ENCODE assay signal across 23 cellular contexts in genomic region chr20:56382696-56383095, GRCh38. TPM values are rescaled to one million over a fixed set of nuclear protein-coding genes. Genes with fewer than 3 reads are reported as not detected.
DNase-seq lines count a peak whose midpoint lies in the region; TF ChIP-seq lines count a peak whose summit lies in the region.
"Had no signal": no experiment of that assay in that cellular context is flagged by ENCODE, and none has a peak within 500 bp of the region (broad histone marks: within the 10 kb centered on the region; RNA-seq: fewer than 3 reads in every experiment).

No MANE protein-coding gene starts in this region.

- peak overlapping the region; percentile 20 for H3K4me3 ChIP-seq in endodermal cell (ENCODE audit: low read length)
- H3K4me3 ChIP-seq: BLaER1 treated with 17β-estradiol and CSF1 and Interleukin-3, amounts not matched to agents 10 nM and 100 nM had no signal

- no peak overlapping the region for H3K9ac ChIP-seq in endodermal cell (ENCODE audit: extremely low read depth, low read length, poor library complexity, severe bottlenecking)
- H3K9ac ChIP-seq: BLaER1 treated with 17β-estradiol and CSF1 and Interleukin-3, amounts not matched to agents 10 nM and 100 nM had no signal

- H3K27me3 Mint-ChIP-seq in T-helper 1 cell treated with Interleukin-12 subunit alpha and Interleukin-12 subunit beta and Interleukin-4 antibody, amounts not matched to agents 30 μg/mL and 1 μg/mL, for 36 hours (ENCODE audit: low read depth), result no peaks in the 10 kb centered on the region
- H3K27me3 Mint-ChIP-seq in endodermal cell (ENCODE audit: insufficient read depth) (no peaks in the 10 kb centered on the region), mesothelial cell of epicardium (ENCODE audit: low read depth) (no peaks in the 10 kb centered on the region)
- H3K27me3 Mint-ChIP-seq: CD4-positive, alpha-beta memory T cell had no signal

- no peaks in the 10 kb centered on the region for H3K27me3 ChIP-seq in endodermal cell (ENCODE audit: control insufficient read depth, insufficient read depth, low read length, poor library complexity, severe bottlenecking)
- H3K27me3 ChIP-seq: BLaER1 treated with 17β-estradiol and CSF1 and Interleukin-3, amounts not matched to agents 10 nM and 100 nM had no signal

- 80 to 84% methylated on average over 4 of the region's 4 CpGs for WGBS in endodermal cell (ENCODE audit: insufficient coverage in 1 of 2, insufficient read length in 1 of 2), 2 experiments

- DNase-seq in T-helper 1 cell, result no peak
- peak; percentile 47 for DNase-seq in OCI-M1 (lab: John Stamatoyannopoulos, UW)
- no peak for DNase-seq in endodermal cell
- DNase-seq in mesothelial cell of epicardium (ENCODE audit: low spot score in 2 of 2, unreplicated experiment in 2 of 2), result no peak
- no peak for DNase-seq in NCI-H1694 (lab: John Stamatoyannopoulos, UW)
- no peak for DNase-seq in NCI-H2081 treated with DMSO at 0.1 percent for 48 hours (lab: John Stamatoyannopoulos, UW)
- DNase-seq in nucleus accumbens (lab: John Stamatoyannopoulos, UW), result no peak
- DNase-seq: ACHN; CD4-positive, alpha-beta memory T cell; DMS 273 treated with DMSO at 0.1 percent for 48 hours; DMS79 treated with DMSO at 0.1 percent for 48 hours; NCI-H1092 treated with DMSO at 0.1 percent for 48 hours; NCI-H1436 treated with DMSO at 0.1 percent for 48 hours; NCI-H2081; NCI-H2171 treated with DMSO at 0.1 percent for 48 hours; NCI-H446; NCI-H526 treated with DMSO at 0.1 percent for 48 hours; PC-3; Right ventricle myocardium superior had no signal

- no peaks in the 10 kb centered on the region for H3K9me3 ChIP-seq in endodermal cell (ENCODE audit: control insufficient read depth, low read length)
- H3K9me3 ChIP-seq: BLaER1 treated with 17β-estradiol and CSF1 and Interleukin-3, amounts not matched to agents 10 nM and 100 nM; Caco-2 had no signal

- H3K4me1 Mint-ChIP-seq in T-helper 1 cell treated with Interleukin-12 subunit alpha and Interleukin-12 subunit beta and Interleukin-4 antibody, amounts not matched to agents 30 μg/mL and 1 μg/mL, for 36 hours (ENCODE audit: low read depth), result peaks cover 40% of the 10 kb centered on the region
- H3K4me1 Mint-ChIP-seq in endodermal cell (peaks cover 8% of the 10 kb centered on the region), mesothelial cell of epicardium (peaks cover 17% of the 10 kb centered on the region)

- no peak overlapping the region for H3K27ac ChIP-seq in endodermal cell (ENCODE audit: low read depth, low read length)
- H3K27ac ChIP-seq: 22Rv1; BLaER1 treated with 17β-estradiol and CSF1 and Interleukin-3, amounts not matched to agents 10 nM and 100 nM had no signal

- peaks cover 57% of the 10 kb centered on the region for H3K36me3 Mint-ChIP-seq in T-helper 1 cell treated with Interleukin-12 subunit alpha and Interleukin-12 subunit beta and Interleukin-4 antibody, amounts not matched to agents 30 μg/mL and 1 μg/mL, for 36 hours (ENCODE audit: low read depth)
- H3K36me3 Mint-ChIP-seq in endodermal cell (ENCODE audit: low read depth) (peaks cover 76% of the 10 kb centered on the region), mesothelial cell of epicardium (peaks cover 23% of the 10 kb centered on the region)

- peak overlapping the region; percentile 57 for H3K27ac Mint-ChIP-seq in T-helper 1 cell treated with Interleukin-12 subunit alpha and Interleukin-12 subunit beta and Interleukin-4 antibody, amounts not matched to agents 30 μg/mL and 1 μg/mL, for 36 hours
- H3K27ac Mint-ChIP-seq in endodermal cell (peak overlapping the region; percentile 32), mesothelial cell of epicardium (peak overlapping the region; percentile 58)

- H3K36me3 ChIP-seq in endodermal cell (ENCODE audit: control insufficient read depth, insufficient read depth, low read length), result peaks cover 88% of the 10 kb centered on the region

- no peaks in the 10 kb centered on the region for H3K9me3 Mint-ChIP-seq in T-helper 1 cell treated with Interleukin-12 subunit alpha and Interleukin-12 subunit beta and Interleukin-4 antibody, amounts not matched to agents 30 μg/mL and 1 μg/mL, for 36 hours
- H3K9me3 Mint-ChIP-seq in endodermal cell, result no peaks in the 10 kb centered on the region
- H3K9me3 Mint-ChIP-seq in mesothelial cell of epicardium, result no peaks in the 10 kb centered on the region

- H3K4me3 Mint-ChIP-seq in T-helper 1 cell treated with Interleukin-12 subunit alpha and Interleukin-12 subunit beta and Interleukin-4 antibody, amounts not matched to agents 30 μg/mL and 1 μg/mL, for 36 hours, result no peak overlapping the region
- H3K4me3 Mint-ChIP-seq in endodermal cell (no peak overlapping the region), mesothelial cell of epicardium (peak overlapping the region; percentile 20)
- H3K4me3 Mint-ChIP-seq: CD4-positive, alpha-beta memory T cell had no signal

- no peak for TF ChIP-seq CTCF in endodermal cell (conservative IDR thresholded peaks at IDR 0.05)
- TF ChIP-seq CTCF in mesothelial cell of epicardium (IDR thresholded peaks at IDR 0.05; ENCODE audit: unreplicated experiment), result no peak

- H3K4me1 ChIP-seq in endodermal cell (ENCODE audit: control insufficient read depth, insufficient read depth, low read length), result no peaks in the 10 kb centered on the region
- H3K4me1 ChIP-seq: Caco-2 had no signal

RNA-seq across cellular contexts. Expression of gene AURKA, which starts 9.3 kb away (rescaled TPM):
- total RNA-seq in endodermal cell, result 10 to 100 TPM; 56.3 to 85.9 TPM
- polyA plus RNA-seq in endodermal cell (2013, experiment 1 of 2), result 64.2 TPM
- 75.5 TPM for polyA plus RNA-seq in endodermal cell (2013, experiment 2 of 2)
- 13.2 to 14.7 TPM (median 14.4 TPM) in 3 replicates for total RNA-seq in mesothelial cell of epicardium

RNA-seq across cellular contexts. Expression of gene CSTF1, which starts 9.7 kb away (rescaled TPM):
- 10 to 100 TPM; 47.9 to 50.1 TPM for total RNA-seq in endodermal cell
- polyA plus RNA-seq in endodermal cell (2013, experiment 1 of 2), result 45.1 TPM
- 39.7 TPM for polyA plus RNA-seq in endodermal cell (2013, experiment 2 of 2)
- 36.8 to 43.5 TPM (median 40.9 TPM) in 3 replicates for total RNA-seq in mesothelial cell of epicardium

RNA-seq across cellular contexts. Expression of gene FAM210B, which starts 23.9 kb away (rescaled TPM):
- total RNA-seq in endodermal cell (10 to 100 TPM; 16.8 to 34.1 TPM), mesothelial cell of epicardium (64.9 to 66.9 TPM (median 66.4 TPM) in 3 replicates)
- polyA plus RNA-seq in endodermal cell (2013, experiment 1 of 2), result 61.2 TPM
- 62.7 TPM for polyA plus RNA-seq in endodermal cell (2013, experiment 2 of 2)

RNA-seq across cellular contexts. Expression of gene CASS4, which starts 29.4 kb away (rescaled TPM):
- total RNA-seq in endodermal cell, result not detected
- polyA plus RNA-seq in endodermal cell (2013, experiment 1 of 2), result 0.11 TPM
- 0.12 TPM for polyA plus RNA-seq in endodermal cell (2013, experiment 2 of 2)
- 0.67 to 0.78 TPM (median 0.72 TPM) in 3 replicates for total RNA-seq in mesothelial cell of epicardium
